1 cellular context compared by ENCODE assay signal in genomic region chr7:44184221-44184873, GRCh38.
TF ChIP-seq lines count a peak whose summit lies in the region.

No MANE protein-coding gene starts in this region.

TF ChIP-seq in H1, 55 proteins besides CTCF, POLR2A, EP300 and RAD21:
- TF ChIP-seq USF2 (IDR thresholded peaks at IDR 0.05; ENCODE audit: low read length): no peak
- TF ChIP-seq SIX5 (IDR thresholded peaks at IDR 0.05; ENCODE audit: low read depth, low read length): no peak
- TF ChIP-seq TBP (IDR thresholded peaks at IDR 0.05; ENCODE audit: low read depth, low read length): no peak
- no peak for TF ChIP-seq SP2 (IDR thresholded peaks at IDR 0.05; ENCODE audit: low read length)
- no peak for TF ChIP-seq EZH2 (IDR thresholded peaks at IDR 0.05; ENCODE audit: low read depth, low read length, severe bottlenecking)
